31 cellular contexts compared by ENCODE assay signal in the genomic region with DNA sequence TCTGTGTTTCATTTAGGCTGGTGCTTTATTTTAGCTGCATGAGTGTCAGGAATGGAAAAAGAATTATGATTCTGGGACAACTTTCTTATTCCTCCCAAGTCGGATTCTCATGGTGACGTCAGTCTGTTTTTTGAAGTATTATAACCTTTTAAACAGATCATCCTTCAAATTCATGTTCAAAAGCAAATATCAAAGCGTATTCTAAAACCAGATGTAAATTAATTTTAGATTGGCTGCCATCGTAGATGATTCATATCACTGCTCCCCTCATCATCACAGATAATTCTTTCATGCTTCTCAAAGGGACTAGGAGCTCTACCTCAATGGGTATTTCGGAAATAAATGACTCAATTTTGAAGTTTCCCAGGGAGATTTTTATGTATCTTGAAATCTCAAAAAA. TPM values are rescaled to one million over a fixed set of nuclear protein-coding genes. Genes with fewer than 3 reads are reported as not detected.
"Had no signal": no experiment of that assay in that cellular context is flagged by ENCODE, and none has a peak within 500 bp of the region (broad histone marks: within the 10 kb centered on the region; RNA-seq: fewer than 3 reads in every experiment).

No MANE protein-coding gene starts in this region.

- H3K36me3 ChIP-seq: adrenal gland, transverse colon had no signal

- H3K27me3 Mint-ChIP-seq: activated CD4-positive, alpha-beta memory T cell treated with anti-CD3 and anti-CD28 coated beads, Interleukin-2, amount 10 ng/mL, durations not matched to agents 7 days and 5 days; activated naive CD8-positive, alpha-beta T cell treated with anti-CD3 and anti-CD28 coated beads for 36 hours; brain; effector memory CD8-positive, alpha-beta T cell; naive thymus-derived CD8-positive, alpha-beta T cell had no signal

- H3K27ac ChIP-seq: adrenal gland, foreskin keratinocyte, transverse colon had no signal

- H3K9me3 ChIP-seq: adrenal gland, heart left ventricle, right atrium auricular region, transverse colon had no signal

- H3K9me3 Mint-ChIP-seq: activated CD4-positive, alpha-beta memory T cell treated with anti-CD3 and anti-CD28 coated beads, Interleukin-2, amount 10 ng/mL, durations not matched to agents 7 days and 5 days; activated naive CD4-positive, alpha-beta T cell treated with anti-CD3 and anti-CD28 coated beads for 36 hours; activated naive CD8-positive, alpha-beta T cell treated with anti-CD3 and anti-CD28 coated beads for 36 hours; brain; effector memory CD8-positive, alpha-beta T cell; naive thymus-derived CD8-positive, alpha-beta T cell; neural crest cell; T-helper 2 cell treated with Interferon-gamma antibody and Interleukin-4, amounts not matched to agents 5 μg/mL and 100 μg/mL, for 36 hours had no signal

- DNase-seq: activated CD4-positive, alpha-beta memory T cell treated with anti-CD3 and anti-CD28 coated beads, Interleukin-2, amount 10 ng/mL, durations not matched to agents 7 days and 5 days; activated CD4-positive, alpha-beta T cell treated with anti-CD3 and anti-CD28 coated beads for 48 hours; activated CD4-positive, CD25-positive, alpha-beta regulatory T cell; activated CD8-positive, alpha-beta memory T cell treated with anti-CD3 and anti-CD28 coated beads, Interleukin-2, amount 50 U/mL, for 48 hours; activated effector memory CD4-positive, alpha-beta T cell treated with anti-CD3 and anti-CD28 coated beads, Interleukin-2, amount 50 U/mL, for 16 hours; activated naive CD4-positive, alpha-beta T cell treated with anti-CD3 and anti-CD28 coated beads for 36 hours; activated naive CD8-positive, alpha-beta T cell treated with anti-CD3 and anti-CD28 coated beads for 36 hours; activated T-cell treated with anti-CD3 and anti-CD28 coated beads, Interleukin-2, amount 50 U/mL, for 48 hours; adrenal gland; aorta; cortex of kidney; effector memory CD8-positive, alpha-beta T cell; erythroblast; foreskin keratinocyte; heart left ventricle; midbrain; naive thymus-derived CD8-positive, alpha-beta T cell; nucleus accumbens; stimulated activated naive CD4-positive, alpha-beta T cell; T-helper 1 cell; transverse colon had no signal

- H3K4me3 ChIP-seq: adrenal gland, heart left ventricle, right atrium auricular region, transverse colon had no signal

- ATAC-seq: effector memory CD8-positive, alpha-beta T cell; foreskin keratinocyte; naive thymus-derived CD8-positive, alpha-beta T cell had no signal

- H3K4me3 Mint-ChIP-seq: activated CD4-positive, alpha-beta memory T cell treated with anti-CD3 and anti-CD28 coated beads, Interleukin-2, amount 10 ng/mL, durations not matched to agents 7 days and 5 days; activated naive CD4-positive, alpha-beta T cell treated with anti-CD3 and anti-CD28 coated beads for 36 hours; activated naive CD8-positive, alpha-beta T cell treated with anti-CD3 and anti-CD28 coated beads for 36 hours; brain; effector memory CD8-positive, alpha-beta T cell; naive thymus-derived CD8-positive, alpha-beta T cell; neural crest cell; T-helper 2 cell treated with Interferon-gamma antibody and Interleukin-4, amounts not matched to agents 5 μg/mL and 100 μg/mL, for 36 hours had no signal

- H3K27ac Mint-ChIP-seq: activated CD4-positive, alpha-beta memory T cell treated with anti-CD3 and anti-CD28 coated beads, Interleukin-2, amount 10 ng/mL, durations not matched to agents 7 days and 5 days; activated naive CD4-positive, alpha-beta T cell treated with anti-CD3 and anti-CD28 coated beads for 36 hours; activated naive CD8-positive, alpha-beta T cell treated with anti-CD3 and anti-CD28 coated beads for 36 hours; effector memory CD8-positive, alpha-beta T cell; T-helper 2 cell treated with Interferon-gamma antibody and Interleukin-4, amounts not matched to agents 5 μg/mL and 100 μg/mL, for 36 hours had no signal

- H3K4me1 ChIP-seq: right atrium auricular region, transverse colon had no signal

- H3K27me3 ChIP-seq: adrenal gland, foreskin keratinocyte, heart left ventricle, right atrium auricular region, transverse colon had no signal

RNA-seq across cellular contexts. Expression of a gene that starts 59.2 kb away (rescaled TPM):
- total RNA-seq: activated CD4-positive, alpha-beta memory T cell treated with anti-CD3 and anti-CD28 coated beads, Interleukin-2, amount 10 ng/mL, durations not matched to agents 7 days and 5 days; activated naive CD4-positive, alpha-beta T cell treated with anti-CD3 and anti-CD28 coated beads for 36 hours; activated naive CD8-positive, alpha-beta T cell treated with anti-CD3 and anti-CD28 coated beads for 36 hours; aorta; cardiac septum; chondrocyte; fibroblast of lung; heart left ventricle; kidney epithelial cell; naive thymus-derived CD8-positive, alpha-beta T cell; neural crest cell; pulmonary artery endothelial cell; right atrium auricular region; temporal lobe had no signal
- polyA plus RNA-seq: fibroblast of lung had no signal
